1 cellular context compared by ENCODE assay signal in genomic region chr20:63903796-63904570, GRCh38.
TF ChIP-seq lines count a peak whose summit lies in the region.

No MANE protein-coding gene starts in this region.

TF ChIP-seq in K562, 482 proteins besides CTCF, POLR2A, EP300 and RAD21:
- TF ChIP-seq CEBPG (CRISPR knock-in tag; IDR thresholded peaks at IDR 0.05) = no peak
- TF ChIP-seq CEBPG (tag; conservative IDR thresholded peaks at IDR 0.05 in 1 of 2, IDR thresholded peaks at IDR 0.05 in 1 of 2) = 0 out of 4 replicates have a peak, but pooled peaks of 1 of the 2 experiments have one; percentile 27
- TF ChIP-seq BDP1 (IDR thresholded peaks at IDR 0.05; ENCODE audit: insufficient read depth, insufficient read length) = no peak
- no peak for TF ChIP-seq TAF15 (IDR thresholded peaks at IDR 0.05; ENCODE audit: low read depth, low read length)
- TF ChIP-seq ATF3 (IDR thresholded peaks at IDR 0.05) = 0 out of 2 replicates have a peak, but pooled peaks have one; percentile 20
- TF ChIP-seq ATF3 (CRISPR knock-in tag; conservative IDR thresholded peaks at IDR 0.05) = no peak
